ENCODE assay signal across 35 cellular contexts in genomic region chr4:112693507-112693906, GRCh38.
"Had no signal": no experiment of that assay in that cellular context is flagged by ENCODE, and none has a peak within 500 bp of the region (broad histone marks: within the 10 kb centered on the region; RNA-seq: fewer than 3 reads in every experiment).

No MANE protein-coding gene starts in this region.

- H3K36me3 ChIP-seq: MG63 had no signal

- H3K27me3 ChIP-seq: MG63 had no signal

- H3K9me3 ChIP-seq: MG63 had no signal

- DNase-seq: Karpas-422, Kasumi-1, MG63, MM.1S, MV-4-11, NCI-H1048, NCI-H1092, NCI-H1092 treated with DMSO at 0.1 percent for 48 hours, NCI-H1105, NCI-H1105 treated with DMSO at 0.1 percent for 48 hours, NCI-H1417, NCI-H1417 treated with DMSO at 0.1 percent for 48 hours, NCI-H1436, NCI-H1436 treated with DMSO at 0.1 percent for 48 hours, NCI-H146, NCI-H1694, NCI-H1694 treated with DMSO at 0.1 percent for 48 hours, NCI-H187, NCI-H187 treated with DMSO at 0.1 percent for 48 hours, NCI-H1930, NCI-H2029, NCI-H2029 treated with DMSO at 0.1 percent for 48 hours, NCI-H2081, NCI-H2081 treated with DMSO at 0.1 percent for 48 hours, NCI-H2107, NCI-H2171, NCI-H2171 treated with DMSO at 0.1 percent for 48 hours, NCI-H2227 treated with DMSO at 0.1 percent for 48 hours, NCI-H226, NCI-H446, NCI-H446 treated with DMSO at 0.1 percent for 48 hours, NCI-H510A, NCI-H510A treated with DMSO at 0.1 percent for 48 hours, NCI-H524, NCI-H524 treated with DMSO at 0.1 percent for 48 hours had no signal

- H3K4me3 ChIP-seq: MG63 had no signal
